8 cellular contexts compared by ENCODE assay signal in genomic region chr1:87131809-87132663, GRCh38.
DNase-seq lines count a peak whose midpoint lies in the region; ATAC-seq and TF ChIP-seq lines count a peak whose summit lies in the region.

No MANE protein-coding gene starts in this region.

- TF ChIP-seq POLR2A in right lobe of liver (IDR thresholded peaks at IDR 0.05) = no peak

- no peaks in the 10 kb centered on the region for H3K9me3 Mint-ChIP-seq in dendritic cell treated with granulocyte-macrophage colony-stimulating factor and Interleukin-4, amounts not matched to agents 40 ng/mL and 50 ng/mL, for 4 days

- peak overlapping the region; percentile 64 for H3K27ac Mint-ChIP-seq in dendritic cell treated with granulocyte-macrophage colony-stimulating factor and Interleukin-4, amounts not matched to agents 40 ng/mL and 50 ng/mL, for 4 days

- no peaks in the 10 kb centered on the region for H3K36me3 ChIP-seq in right lobe of liver

- peak; percentile 81 for DNase-seq in AG10803 (ENCODE audit: low read depth)
- peak; percentile 75 for DNase-seq in NCI-H345 (lab: John Stamatoyannopoulos, UW)
- peak; percentile 70 for DNase-seq in activated CD4-positive, alpha-beta T cell treated with anti-CD3 and anti-CD28 coated beads, Interleukin-2, amount 50 U/mL, for 1 hour
- peak; percentile 79 to 83 (median 82) for DNase-seq in right lobe of liver
- DNase-seq in stimulated activated CD4-positive, alpha-beta T cell treated with anti-CD3 and anti-CD28 coated beads, Interleukin-4, amount 100 ng/mL, for 4 hours = peak; percentile 57 to 75

- TF ChIP-seq CTCF in AG10803 (conservative IDR thresholded peaks at IDR 0.05; ENCODE audit: low read length) (peak; percentile 86), right lobe of liver (IDR thresholded peaks at IDR 0.05) (peak; percentile 74 to 96 (median 94))

- peaks cover 18% of the 10 kb centered on the region for H3K4me1 Mint-ChIP-seq in dendritic cell treated with granulocyte-macrophage colony-stimulating factor and Interleukin-4, amounts not matched to agents 40 ng/mL and 50 ng/mL, for 4 days (ENCODE audit: low read depth)

- intact Hi-C loops in dendritic cell treated with granulocyte-macrophage colony-stimulating factor and Interleukin-4, amounts not matched to agents 40 ng/mL and 50 ng/mL, for 4 days (cut with micrococcal nuclease) = loop anchor here (2.0 to 5.0 kb wide), 3 partner anchors 160 to 930 kb away; no protein-coding TSS in a partner anchor
- intact Hi-C loops in right lobe of liver (cut with DNase I) = no loop called here

- 24% methylated on average over 9 of the region's 66 CpGs for WGBS in right lobe of liver (ENCODE audit: insufficient coverage, low coverage, low lambda C conversion rate, missing lambda C conversion rate)

- no peaks in the 10 kb centered on the region for H3K27me3 ChIP-seq in right lobe of liver

- H3K36me3 Mint-ChIP-seq in dendritic cell treated with granulocyte-macrophage colony-stimulating factor and Interleukin-4, amounts not matched to agents 40 ng/mL and 50 ng/mL, for 4 days (ENCODE audit: low read depth) = no peaks in the 10 kb centered on the region

- H3K4me3 ChIP-seq in AG10803 (ENCODE audit: low read length) (peak overlapping the region; percentile 51), right lobe of liver (peak overlapping the region; percentile 40 to 57 (median 51))

- no peak overlapping the region for H3K27ac ChIP-seq in right lobe of liver

- peaks cover 4% of the 10 kb centered on the region for H3K27me3 Mint-ChIP-seq in dendritic cell treated with granulocyte-macrophage colony-stimulating factor and Interleukin-4, amounts not matched to agents 40 ng/mL and 50 ng/mL, for 4 days

- peak overlapping the region; percentile 83 for H3K4me3 Mint-ChIP-seq in dendritic cell treated with granulocyte-macrophage colony-stimulating factor and Interleukin-4, amounts not matched to agents 40 ng/mL and 50 ng/mL, for 4 days

- ATAC-seq in GM18861 (IDR thresholded peaks at IDR 0.05; ENCODE audit: unreplicated experiment) = peak; percentile 96
- ATAC-seq in HG03097 (IDR thresholded peaks at IDR 0.05; ENCODE audit: low FRiP score, unreplicated experiment) = peak; percentile 91
- ATAC-seq in right lobe of liver = peak; percentile 97 to 99 (median 98)

- no peaks in the 10 kb centered on the region for H3K9me3 ChIP-seq in right lobe of liver

- peaks cover 0 to 6% (median 0%) of the 10 kb centered on the region in 4 donors for H3K4me1 ChIP-seq in right lobe of liver
